8 cellular contexts compared by ENCODE assay signal in the genomic region with DNA sequence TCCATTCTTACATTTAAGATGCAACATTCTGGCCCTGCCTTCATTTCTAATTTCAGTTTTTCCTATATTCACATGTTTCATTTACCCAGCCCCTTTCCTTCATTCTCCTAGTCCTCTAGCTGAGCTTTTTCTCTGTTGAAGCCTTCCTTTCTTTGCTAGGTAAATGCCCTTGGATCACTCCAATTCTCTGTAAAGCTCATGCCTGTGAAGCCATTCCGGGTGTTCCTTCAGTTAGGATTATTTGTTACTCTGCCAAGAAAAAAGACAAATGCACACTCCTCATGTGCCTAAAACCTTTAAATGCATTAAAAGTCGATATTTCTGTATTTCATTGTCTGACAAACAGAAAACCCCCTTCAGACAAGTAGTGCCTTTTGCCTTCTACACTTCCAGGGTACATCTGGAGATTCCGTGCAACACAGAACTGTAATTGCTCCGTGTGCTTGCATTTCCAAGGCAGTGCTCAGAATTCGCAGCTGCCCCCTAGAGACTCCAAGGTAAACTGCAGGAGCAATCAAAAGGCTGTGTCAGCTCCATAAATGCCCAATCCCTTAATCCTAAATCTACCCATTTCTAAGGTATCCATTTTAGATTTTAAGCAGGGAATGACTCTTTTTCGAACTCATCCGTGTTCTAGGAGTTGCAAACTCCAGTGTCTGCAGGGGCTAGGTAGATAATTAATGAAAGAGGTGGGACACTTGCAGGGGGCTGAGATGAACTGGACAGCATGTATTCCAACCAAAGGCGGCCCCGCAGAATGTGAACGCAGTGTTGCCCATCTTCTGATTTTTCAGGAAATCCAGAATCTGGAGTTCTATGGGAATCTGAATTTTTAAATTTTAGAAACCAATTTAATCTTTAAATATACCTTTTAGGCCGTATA.
DNase-seq lines count a peak whose midpoint lies in the region; ATAC-seq, FAIRE-seq and TF ChIP-seq lines count a peak whose summit lies in the region.

No MANE protein-coding gene starts in this region.

- FAIRE-seq in bronchial epithelial cell (lab: Jason Lieb, UNC) (peak; percentile 32), kidney (lab: Jason Lieb, UNC) (peak; percentile 54)

- no peak overlapping the region for H3K27ac ChIP-seq in AG04450 (ENCODE audit: low read depth, low read length)
- no peak overlapping the region for H3K27ac ChIP-seq in kidney (ENCODE audit: low read depth in 2 of 2, low read length in 2 of 2)

- H3K4me3 ChIP-seq in AG04450 (ENCODE audit: low read depth, low read length) (no peak overlapping the region), bronchial epithelial cell (ENCODE audit: low read depth, low read length) (no peak overlapping the region), kidney (ENCODE audit: low read length in 2 of 2) (no peak overlapping the region)

- no peaks in the 10 kb centered on the region for H3K9me3 ChIP-seq in AG04450 (ENCODE audit: control insufficient read depth, insufficient read depth, low read length)
- H3K9me3 ChIP-seq in kidney (ENCODE audit: control insufficient read depth in 1 of 2, low read length in 2 of 2), result no peaks in the 10 kb centered on the region

- no peaks in the 10 kb centered on the region for H3K4me1 ChIP-seq in kidney (ENCODE audit: control insufficient read depth in 1 of 2, insufficient read depth in 1 of 2, low read depth in 1 of 2, low read length in 2 of 2)

- TF ChIP-seq CTCF in AG04450 (IDR thresholded peaks at IDR 0.05; ENCODE audit: low read depth, low read length) (peak; percentile 86), GM12872 (IDR thresholded peaks at IDR 0.05; ENCODE audit: insufficient read depth, low read depth, low read length) (peak; percentile 88), bronchial epithelial cell (IDR thresholded peaks at IDR 0.05; ENCODE audit: insufficient read depth, low read length, severe bottlenecking) (peak; percentile 85), kidney (IDR thresholded peaks at IDR 0.05; ENCODE audit: borderline replicate concordance, extremely low read depth, insufficient read depth) (peak; percentile 83)

- peak; percentile 80 for ATAC-seq in HG03175 (IDR thresholded peaks at IDR 0.05; ENCODE audit: unreplicated experiment)

- POLR2A ChIA-PET in AG04450 (lab: Yijun Ruan, JAX), result no interaction called here

- no peak overlapping the region for H3K9ac ChIP-seq in kidney (ENCODE audit: low read length in 2 of 2)

- H3K27me3 ChIP-seq in AG04450 (ENCODE audit: control insufficient read depth, insufficient read depth, low read length) (no peaks in the 10 kb centered on the region), bronchial epithelial cell (ENCODE audit: control insufficient read depth, insufficient read depth, low read length) (no peaks in the 10 kb centered on the region)

- intact Hi-C loops in kidney (cut with DNase I), result no loop called here

- H3K36me3 ChIP-seq in bronchial epithelial cell (ENCODE audit: control insufficient read depth, insufficient read depth, low read length), result no peaks in the 10 kb centered on the region
- no peaks in the 10 kb centered on the region for H3K36me3 ChIP-seq in kidney (ENCODE audit: control insufficient read depth in 1 of 2, insufficient read depth in 2 of 2, low read length in 2 of 2)

- CTCF ChIA-PET in AG04450 (lab: Charles Lee), result interaction anchor here (0.5 to 2.8 kb wide), 9 partner anchors 12 to 661 kb away, joined by 3 to 28 read pairs (median 4); no protein-coding TSS in a partner anchor

- DNase-seq in AG04450 (ENCODE audit: low read depth, low spot score) (peak; percentile 3), NCI-H82 treated with DMSO at 0.1 percent for 48 hours (lab: John Stamatoyannopoulos, UW; ENCODE audit: unreplicated experiment) (peak; percentile 51), bronchial epithelial cell (ENCODE audit: low read depth) (peak; percentile 38), kidney (peak; percentile 43), NCI-H510A treated with DMSO at 0.1 percent for 48 hours (lab: John Stamatoyannopoulos, UW) (no peak)
- peak; percentile 1 to 15 for DNase-seq in stimulated activated CD4-positive, alpha-beta T cell treated with anti-CD3 and anti-CD28 coated beads, Interleukin-4, amount 100 ng/mL, for 48 hours (ENCODE audit: low read depth in 2 of 2)
